Comparison of ENCODE assay signal across 8 cellular contexts in genomic region chr5:134526483-134527155, GRCh38. TPM values are rescaled to one million over a fixed set of nuclear protein-coding genes. Genes with fewer than 3 reads are reported as not detected.
A peak's percentile ranks its signal among the peaks of the same experiment; 100 is the strongest.
DNase-seq lines count a peak whose midpoint lies in the region; ATAC-seq and TF ChIP-seq lines count a peak whose summit lies in the region.

No MANE protein-coding gene starts in this region.

- H3K4me3 ChIP-seq in astrocyte of the cerebellum (ENCODE audit: low read depth, low read length) (peak overlapping the region; percentile 78), iPS DF 6.9 (ENCODE audit: low read length) (peak overlapping the region; percentile 82; the same call in 1 of the 2 replicates), sigmoid colon (peak overlapping the region; percentile 73 to 95 (median 84))

- peak; percentile 27 for ATAC-seq in GM21515 (IDR thresholded peaks at IDR 0.05; ENCODE audit: unreplicated experiment)

- WGBS in iPS DF 6.9 (ENCODE audit: insufficient coverage, insufficient read length) = no CpG with 5 or more reads among the region's 61 CpGs
- 1% methylated on average over 61 of the region's 61 CpGs for WGBS in sigmoid colon, 2 donors

- intact Hi-C loops in sigmoid colon (cut with DNase I) = loop anchor here (1.0 to 5.0 kb wide), 6 partner anchors 51 to 350 kb away; partner anchors contain the start of genes CDKN2AIPNL, SKP1 and UBE2B

- peak in 1 of 2 donors; percentile 35 for TF ChIP-seq POLR2A in sigmoid colon (IDR thresholded peaks at IDR 0.05)

- in situ Hi-C loops in astrocyte of the cerebellum (cut with HindIII; ENCODE audit: low sequenced_read_pairs) = no loop called here

- H3K36me3 ChIP-seq in iPS DF 6.9 (ENCODE audit: control insufficient read depth, insufficient read depth, low read length) = no peaks in the 10 kb centered on the region
- H3K36me3 ChIP-seq in sigmoid colon = no peaks in the 10 kb centered on the region

- H3K27me3 ChIP-seq in iPS DF 6.9 (ENCODE audit: control insufficient read depth, insufficient read depth, low read length) (no peaks in the 10 kb centered on the region), sigmoid colon (no peaks in the 10 kb centered on the region)

- H3K9me3 ChIP-seq in iPS DF 6.9 (ENCODE audit: control insufficient read depth, insufficient read depth, low read length) = no peaks in the 10 kb centered on the region
- no peaks in the 10 kb centered on the region for H3K9me3 ChIP-seq in sigmoid colon

- TF ChIP-seq EP300 in Ishikawa (IDR thresholded peaks at IDR 0.05; ENCODE audit: borderline replicate concordance) (peak; percentile 65; the same call in 1 of the 2 replicates), sigmoid colon (IDR thresholded peaks at IDR 0.05) (no peak)

- DNase-seq in DMS114 treated with DMSO at 0.1 percent for 48 hours (lab: John Stamatoyannopoulos, UW; ENCODE audit: unreplicated experiment) (peak; percentile 77), T follicular helper cell (ENCODE audit: low read depth) (peak; percentile 33), astrocyte of the cerebellum (ENCODE audit: low read depth) (no peak), iPS DF 6.9 (ENCODE audit: low read depth, low spot score) (no peak), sigmoid colon (peak; percentile 91), cortex of kidney (lab: John Stamatoyannopoulos, UW) (no peak)

- TF ChIP-seq CTCF in astrocyte of the cerebellum (IDR thresholded peaks at IDR 0.05; ENCODE audit: low read depth, low read length, missing control alignments) = peak; percentile 34
- peak in 3 of 4 experiments; percentile 47 to 57 (median 56) for TF ChIP-seq CTCF in sigmoid colon (IDR thresholded peaks at IDR 0.05)

- H3K4me1 ChIP-seq in iPS DF 6.9 (ENCODE audit: control insufficient read depth, insufficient read depth, low read length) (peaks cover 8% of the 10 kb centered on the region), sigmoid colon (peaks cover 0 to 49% (median 47%) of the 10 kb centered on the region in 4 donors)

- TF ChIP-seq RAD21 in Ishikawa (IDR thresholded peaks at IDR 0.05; ENCODE audit: low read depth) = no peak

- no peak overlapping the region for H3K27ac ChIP-seq in iPS DF 6.9 (ENCODE audit: low read length)
- peak overlapping the region; percentile 95 to 99 (median 96) for H3K27ac ChIP-seq in sigmoid colon

TF ChIP-seq in Ishikawa, 13 proteins besides CTCF, POLR2A, EP300 and RAD21:
- peak; percentile 72 for TF ChIP-seq ZBTB7A (IDR thresholded peaks at IDR 0.05; ENCODE audit: low read depth)
- TF ChIP-seq USF1 (IDR thresholded peaks at IDR 0.05) = peak; percentile 80
- no peak for TF ChIP-seq CREB1 (IDR thresholded peaks at IDR 0.05; ENCODE audit: low read depth)
- peak; percentile 83 for TF ChIP-seq MAX (IDR thresholded peaks at IDR 0.05)
- no peak for TF ChIP-seq YY1 (IDR thresholded peaks at IDR 0.05; ENCODE audit: low read depth)
- no peak for TF ChIP-seq CEBPB (IDR thresholded peaks at IDR 0.05)
- TF ChIP-seq TAF1 (IDR thresholded peaks at IDR 0.05; ENCODE audit: low read depth) = peak; percentile 35; the same call in 1 of the 2 replicates
- peak; percentile 55; the same call in 1 of the 2 replicates for TF ChIP-seq EGR1 (IDR thresholded peaks at IDR 0.05)
TF ChIP-seq in Ishikawa: peak in this region for 5.

RNA-seq across cellular contexts. Expression of gene JADE2, which starts 1.1 kb away (rescaled TPM):
- 10 to 100 TPM; 38.5 to 53.8 (median 44.7) TPM for total RNA-seq in sigmoid colon
- polyA plus RNA-seq in sigmoid colon = 10 to 100 TPM in 1 of 3 donors, 1 to 10 TPM in 2; 4.9 to 34.5 (median 6.0) TPM

Comparison
In these comparisons a context has a peak if more than half of its experiments do, and no peak if none do; other contexts are left out.
1. DNase-seq: peak in DMS114 treated with DMSO at 0.1 percent for 48 hours (single experiment), T follicular helper cell (single experiment) and sigmoid colon (single experiment); none in astrocyte of the cerebellum (single experiment), iPS DF 6.9 (single experiment) and cortex of kidney (single experiment).
2. Peak in every context shown above with its lines, with median percentiles within 50 percentile points of each other: H3K4me3 ChIP-seq.